ENCODE assay signal across 1 cellular context in the genomic region with DNA sequence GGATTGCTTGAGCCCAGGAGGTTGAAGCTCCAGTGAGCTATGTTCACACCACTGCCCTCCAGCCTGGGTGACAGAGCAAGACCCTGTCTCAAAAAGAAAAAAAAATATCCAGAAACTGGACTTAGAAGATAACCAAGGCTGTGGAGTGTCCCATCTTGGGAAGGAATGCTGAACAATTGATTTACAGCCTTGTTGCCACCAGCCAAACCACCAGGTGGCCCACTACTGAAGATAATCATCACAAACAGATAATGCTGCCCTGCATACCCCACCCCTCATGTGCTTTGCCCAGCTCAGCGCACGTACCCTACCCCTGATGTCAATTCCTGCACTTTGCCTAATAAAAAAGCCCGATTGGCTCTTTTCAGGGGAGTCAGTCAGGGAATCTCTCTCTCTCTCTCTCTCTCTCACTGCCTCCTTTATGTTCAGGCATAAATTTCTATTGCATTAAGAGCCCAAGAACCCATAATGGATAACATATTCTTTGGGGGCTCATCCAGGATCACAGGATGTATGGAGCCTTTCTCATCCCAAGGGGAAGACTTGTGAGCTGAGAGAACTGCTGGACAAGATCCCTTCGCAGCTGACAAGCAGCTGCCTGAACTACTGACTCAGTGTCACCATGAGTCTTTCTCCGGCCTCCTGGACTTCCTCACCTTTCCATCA.
TF ChIP-seq lines count a peak whose summit lies in the region.

No MANE protein-coding gene starts in this region.

TF ChIP-seq in GM23338, 12 proteins besides CTCF, POLR2A, EP300 and RAD21 (continued from another document):
- TF ChIP-seq, protein P1, sequence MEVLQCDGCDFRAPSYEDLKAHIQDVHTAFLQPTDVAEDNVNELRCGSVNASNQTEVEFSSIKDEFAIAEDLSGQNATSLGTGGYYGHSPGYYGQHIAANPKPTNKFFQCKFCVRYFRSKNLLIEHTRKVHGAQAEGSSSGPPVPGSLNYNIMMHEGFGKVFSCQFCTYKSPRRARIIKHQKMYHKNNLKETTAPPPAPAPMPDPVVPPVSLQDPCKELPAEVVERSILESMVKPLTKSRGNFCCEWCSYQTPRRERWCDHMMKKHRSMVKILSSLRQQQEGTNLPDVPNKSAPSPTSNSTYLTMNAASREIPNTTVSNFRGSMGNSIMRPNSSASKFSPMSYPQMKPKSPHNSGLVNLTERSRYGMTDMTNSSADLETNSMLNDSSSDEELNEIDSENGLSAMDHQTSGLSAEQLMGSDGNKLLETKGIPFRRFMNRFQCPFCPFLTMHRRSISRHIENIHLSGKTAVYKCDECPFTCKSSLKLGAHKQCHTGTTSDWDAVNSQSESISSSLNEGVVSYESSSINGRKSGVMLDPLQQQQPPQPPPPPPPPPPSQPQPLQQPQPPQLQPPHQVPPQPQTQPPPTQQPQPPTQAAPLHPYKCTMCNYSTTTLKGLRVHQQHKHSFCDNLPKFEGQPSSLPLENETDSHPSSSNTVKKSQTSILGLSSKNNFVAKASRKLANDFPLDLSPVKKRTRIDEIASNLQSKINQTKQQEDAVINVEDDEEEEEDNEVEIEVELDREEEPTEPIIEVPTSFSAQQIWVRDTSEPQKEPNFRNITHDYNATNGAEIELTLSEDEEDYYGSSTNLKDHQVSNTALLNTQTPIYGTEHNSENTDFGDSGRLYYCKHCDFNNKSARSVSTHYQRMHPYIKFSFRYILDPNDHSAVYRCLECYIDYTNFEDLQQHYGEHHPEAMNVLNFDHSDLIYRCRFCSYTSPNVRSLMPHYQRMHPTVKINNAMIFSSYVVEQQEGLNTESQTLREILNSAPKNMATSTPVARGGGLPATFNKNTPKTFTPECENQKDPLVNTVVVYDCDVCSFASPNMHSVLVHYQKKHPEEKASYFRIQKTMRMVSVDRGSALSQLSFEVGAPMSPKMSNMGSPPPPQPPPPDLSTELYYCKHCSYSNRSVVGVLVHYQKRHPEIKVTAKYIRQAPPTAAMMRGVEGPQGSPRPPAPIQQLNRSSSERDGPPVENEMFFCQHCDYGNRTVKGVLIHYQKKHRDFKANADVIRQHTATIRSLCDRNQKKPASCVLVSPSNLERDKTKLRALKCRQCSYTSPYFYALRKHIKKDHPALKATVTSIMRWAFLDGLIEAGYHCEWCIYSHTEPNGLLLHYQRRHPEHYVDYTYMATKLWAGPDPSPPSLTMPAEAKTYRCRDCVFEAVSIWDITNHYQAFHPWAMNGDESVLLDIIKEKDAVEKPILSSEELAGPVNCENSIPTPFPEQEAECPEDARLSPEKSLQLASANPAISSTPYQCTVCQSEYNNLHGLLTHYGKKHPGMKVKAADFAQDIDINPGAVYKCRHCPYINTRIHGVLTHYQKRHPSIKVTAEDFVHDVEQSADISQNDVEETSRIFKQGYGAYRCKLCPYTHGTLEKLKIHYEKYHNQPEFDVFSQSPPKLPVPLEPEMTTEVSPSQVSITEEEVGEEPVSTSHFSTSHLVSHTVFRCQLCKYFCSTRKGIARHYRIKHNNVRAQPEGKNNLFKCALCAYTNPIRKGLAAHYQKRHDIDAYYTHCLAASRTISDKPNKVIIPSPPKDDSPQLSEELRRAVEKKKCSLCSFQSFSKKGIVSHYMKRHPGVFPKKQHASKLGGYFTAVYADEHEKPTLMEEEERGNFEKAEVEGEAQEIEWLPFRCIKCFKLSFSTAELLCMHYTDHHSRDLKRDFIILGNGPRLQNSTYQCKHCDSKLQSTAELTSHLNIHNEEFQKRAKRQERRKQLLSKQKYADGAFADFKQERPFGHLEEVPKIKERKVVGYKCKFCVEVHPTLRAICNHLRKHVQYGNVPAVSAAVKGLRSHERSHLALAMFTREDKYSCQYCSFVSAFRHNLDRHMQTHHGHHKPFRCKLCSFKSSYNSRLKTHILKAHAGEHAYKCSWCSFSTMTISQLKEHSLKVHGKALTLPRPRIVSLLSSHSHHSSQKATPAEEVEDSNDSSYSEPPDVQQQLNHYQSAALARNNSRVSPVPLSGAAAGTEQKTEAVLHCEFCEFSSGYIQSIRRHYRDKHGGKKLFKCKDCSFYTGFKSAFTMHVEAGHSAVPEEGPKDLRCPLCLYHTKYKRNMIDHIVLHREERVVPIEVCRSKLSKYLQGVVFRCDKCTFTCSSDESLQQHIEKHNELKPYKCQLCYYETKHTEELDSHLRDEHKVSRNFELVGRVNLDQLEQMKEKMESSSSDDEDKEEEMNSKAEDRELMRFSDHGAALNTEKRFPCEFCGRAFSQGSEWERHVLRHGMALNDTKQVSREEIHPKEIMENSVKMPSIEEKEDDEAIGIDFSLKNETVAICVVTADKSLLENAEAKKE (CRISPR knock-in tag; IDR thresholded peaks at IDR 0.05), result no peak
- TF ChIP-seq ZNF331 (CRISPR knock-in tag; IDR thresholded peaks at IDR 0.05; ENCODE audit: low read depth), result no peak
